ENCODE assay signal across 22 cellular contexts in the genomic region with DNA sequence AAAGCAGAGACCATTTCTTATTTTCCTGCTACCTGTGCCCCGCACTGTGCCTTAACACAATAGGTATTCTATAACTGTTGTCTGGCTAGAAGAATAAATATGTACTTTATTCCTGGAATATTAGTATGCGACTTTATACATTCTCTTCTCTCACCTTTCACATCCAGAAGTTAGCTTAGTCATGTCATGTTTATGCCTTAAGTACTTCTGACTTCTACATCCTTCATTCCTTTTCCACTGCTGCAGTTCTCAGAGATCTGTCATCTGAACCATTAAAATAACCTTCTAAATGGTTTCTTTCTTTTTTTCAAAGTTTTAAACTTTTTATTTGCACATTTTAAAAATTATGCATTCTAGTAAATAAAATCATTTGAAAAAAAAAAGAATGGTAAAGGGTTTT. TPM values are rescaled to one million over a fixed set of nuclear protein-coding genes. Genes with fewer than 3 reads are reported as not detected.
A peak's percentile ranks its signal among the peaks of the same experiment; 100 is the strongest.
DNase-seq lines count a peak whose midpoint lies in the region; TF ChIP-seq lines count a peak whose summit lies in the region.
"Had no signal": no experiment of that assay in that cellular context is flagged by ENCODE, and none has a peak within 500 bp of the region (broad histone marks: within the 10 kb centered on the region; RNA-seq: fewer than 3 reads in every experiment).

No MANE protein-coding gene starts in this region.

- H3K27ac Mint-ChIP-seq in activated naive CD4-positive, alpha-beta T cell treated with anti-CD3 and anti-CD28 coated beads, Interleukin-2, amount 50 U/mL, for 24 hours: peak overlapping the region; percentile 59
- H3K27ac Mint-ChIP-seq: CD14-positive monocyte; CD4-positive, alpha-beta memory T cell; GM23338; HFFc6 had no signal

- no peaks in the 10 kb centered on the region for H3K27me3 ChIP-seq in ovary
- no peaks in the 10 kb centered on the region for H3K27me3 ChIP-seq in colonic mucosa

- no peak for TF ChIP-seq POLR2A in ovary (IDR thresholded peaks at IDR 0.05)

- no peak overlapping the region for H3K9ac ChIP-seq in colonic mucosa (ENCODE audit: low read depth in 2 of 2, low read length in 2 of 2)
- H3K9ac ChIP-seq: BLaER1 had no signal

- WGBS in ovary, 3 donors: 82 to 83% (median 83%) methylated on average over 2 of the region's 2 CpGs

- no peaks in the 10 kb centered on the region for H3K36me3 Mint-ChIP-seq in activated naive CD4-positive, alpha-beta T cell treated with anti-CD3 and anti-CD28 coated beads, Interleukin-2, amount 50 U/mL, for 24 hours
- H3K36me3 Mint-ChIP-seq: CD4-positive, alpha-beta memory T cell had no signal

- DNase-seq in activated naive CD4-positive, alpha-beta T cell (lab: John Stamatoyannopoulos, UW): no peak
- peak; percentile 23 for DNase-seq in amniotic epithelial cell (ENCODE audit: low read depth)
- peak; percentile 6 for DNase-seq in foreskin fibroblast
- no peak for DNase-seq in ovary
- DNase-seq in GM19238 (ENCODE audit: insufficient read length, low spot score): no peak
- no peak for DNase-seq in COR-L47 (lab: John Stamatoyannopoulos, UW)
- DNase-seq in colonic mucosa: no peak
- DNase-seq: Calu3; CD4-positive, alpha-beta memory T cell; DND-41; HFFc6 had no signal

- no peaks in the 10 kb centered on the region for H3K36me3 ChIP-seq in ovary
- H3K36me3 ChIP-seq in colonic mucosa: no peaks in the 10 kb centered on the region

- TF ChIP-seq EP300 in ovary (IDR thresholded peaks at IDR 0.05): no peak

- H3K4me3 ChIP-seq in foreskin fibroblast (ENCODE audit: low read depth in 1 of 2, low read length in 2 of 2) (no peak overlapping the region), ovary (no peak overlapping the region), colonic mucosa (no peak overlapping the region)
- H3K4me3 ChIP-seq: BLaER1, GM12878, GM23338, K562 had no signal

- H3K27ac ChIP-seq in ovary (no peak overlapping the region), colonic mucosa (no peak overlapping the region)
- H3K27ac ChIP-seq: 22Rv1, BLaER1, HL-60 had no signal

- H3K4me1 Mint-ChIP-seq in activated naive CD4-positive, alpha-beta T cell treated with anti-CD3 and anti-CD28 coated beads, Interleukin-2, amount 50 U/mL, for 24 hours: no peaks in the 10 kb centered on the region
- H3K4me1 Mint-ChIP-seq: CD14-positive monocyte; CD4-positive, alpha-beta memory T cell had no signal

- no peaks in the 10 kb centered on the region for H3K27me3 Mint-ChIP-seq in activated naive CD4-positive, alpha-beta T cell treated with anti-CD3 and anti-CD28 coated beads, Interleukin-2, amount 50 U/mL, for 24 hours
- H3K27me3 Mint-ChIP-seq: CD4-positive, alpha-beta memory T cell had no signal

- H3K9me3 ChIP-seq in ovary (no peaks in the 10 kb centered on the region), colonic mucosa (no peaks in the 10 kb centered on the region)
- H3K9me3 ChIP-seq: BLaER1 had no signal

- no peaks in the 10 kb centered on the region for H3K4me1 ChIP-seq in ovary (ENCODE audit: insufficient read depth)
- no peaks in the 10 kb centered on the region for H3K4me1 ChIP-seq in colonic mucosa
- H3K4me1 ChIP-seq: BLaER1 had no signal

- H3K9me3 Mint-ChIP-seq in activated naive CD4-positive, alpha-beta T cell treated with anti-CD3 and anti-CD28 coated beads, Interleukin-2, amount 50 U/mL, for 24 hours: no peaks in the 10 kb centered on the region
- H3K9me3 Mint-ChIP-seq: CD14-positive monocyte; CD4-positive, alpha-beta memory T cell; GM23338; HFFc6 had no signal

- TF ChIP-seq CTCF in foreskin fibroblast (IDR thresholded peaks at IDR 0.05; ENCODE audit: low read depth, low read length) (no peak), ovary (IDR thresholded peaks at IDR 0.05) (no peak), colonic mucosa (IDR thresholded peaks at IDR 0.05) (no peak)

- intact Hi-C loops in ovary (cut with DNase I) (no loop called here), colonic mucosa (cut with DNase I) (no loop called here)

- H3K4me3 Mint-ChIP-seq in activated naive CD4-positive, alpha-beta T cell treated with anti-CD3 and anti-CD28 coated beads, Interleukin-2, amount 50 U/mL, for 24 hours: no peak overlapping the region
- H3K4me3 Mint-ChIP-seq: CD14-positive monocyte; CD4-positive, alpha-beta memory T cell; GM23338; HFFc6 had no signal

RNA-seq across cellular contexts. Expression of a gene that starts 34.4 kb away (rescaled TPM):
- total RNA-seq in ovary (under 1 TPM; 0.10 to 0.57 (median 0.15) TPM), colonic mucosa (10 to 100 TPM in 1 of 2 donors, 1 to 10 TPM in 1; 8.7 to 33.7 TPM)
- under 1 TPM; 0.23 to 0.90 TPM for polyA plus RNA-seq in ovary
- polyA plus RNA-seq: CD4-positive, alpha-beta memory T cell had no signal

RNA-seq across cellular contexts. Expression of a gene that starts 34.6 kb away (rescaled TPM):
- total RNA-seq in ovary (10 to 100 TPM in 6 of 7 donors, 1 to 10 TPM in 1; 9.4 to 29.5 (median 25.1) TPM), colonic mucosa (10 to 100 TPM; 49.2 to 50.9 TPM)
- polyA plus RNA-seq in ovary: 10 to 100 TPM; 29.2 to 93.4 TPM

RNA-seq across cellular contexts. Expression of a gene that starts 42.4 kb away (rescaled TPM):
- total RNA-seq in ovary: not detected
- not detected for polyA plus RNA-seq in ovary
- total RNA-seq in colonic mucosa: not detected
- total RNA-seq: A673; Calu3; CD4-positive, alpha-beta memory T cell; GM12878; GM23338; HFFc6; HT1080; K562 had no signal
- polyA plus RNA-seq: AG04450; CD14-positive monocyte; CD4-positive, alpha-beta memory T cell; GM23338 had no signal

RNA-seq across cellular contexts. Expression of a gene that starts 56.2 kb away (rescaled TPM):
- total RNA-seq in ovary (not detected), colonic mucosa (not detected)
- not detected for polyA plus RNA-seq in ovary
- total RNA-seq: A673; Calu3; CD4-positive, alpha-beta memory T cell; GM12878; GM23338; HFFc6; HT1080; K562 had no signal
- polyA plus RNA-seq: AG04450; CD14-positive monocyte; CD4-positive, alpha-beta memory T cell; GM12878; GM23338; K562 had no signal

Comparison
In these comparisons a context has a peak if more than half of its experiments do, and no peak if none do; other contexts are left out.
1. DNase-seq: peak in amniotic epithelial cell (single experiment) and foreskin fibroblast (2 of 2); none in activated naive CD4-positive, alpha-beta T cell (0 of 4), ovary (0 of 5), GM19238 (single experiment), COR-L47 (single experiment) and colonic mucosa (single experiment).
2. RNA of a gene that starts 34.4 kb away (total RNA-seq): 8.7 to 33.7 TPM in colonic mucosa; 0.10 to 0.57 TPM in ovary; every median in the first group is over 4 times any median in the second.